ENCODE assay signal across 8 cellular contexts in the genomic region with DNA sequence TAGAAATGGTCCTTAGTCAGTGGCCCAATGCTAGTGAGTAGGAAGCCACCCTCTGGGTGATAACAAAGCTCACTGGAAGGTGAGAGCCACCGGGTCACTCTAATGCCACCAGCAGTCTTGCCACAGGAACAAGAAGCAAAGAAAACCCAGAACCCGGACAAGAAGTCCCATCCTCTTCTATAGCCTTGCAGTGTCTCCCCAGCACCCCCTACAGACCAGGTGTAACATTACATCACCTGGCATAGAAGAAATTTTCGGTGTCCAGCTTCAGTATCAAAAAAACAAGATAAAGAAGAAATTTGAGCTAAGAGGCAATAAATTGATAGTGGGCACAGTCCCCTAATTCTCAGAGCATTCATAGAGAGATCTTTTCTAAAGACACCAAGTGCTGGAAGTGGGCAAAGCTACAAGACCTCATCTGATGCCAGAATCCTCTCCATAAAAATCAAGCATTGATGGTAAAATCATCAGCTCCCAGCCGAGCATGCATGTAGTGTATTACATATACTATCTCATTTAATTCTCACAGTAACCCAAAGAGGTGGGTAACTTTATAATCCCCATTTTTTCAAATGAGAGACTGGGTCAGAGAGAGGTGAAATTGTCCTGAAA.
DNase-seq lines count a peak whose midpoint lies in the region; ATAC-seq and TF ChIP-seq lines count a peak whose summit lies in the region.

No MANE protein-coding gene starts in this region.

- H3K4me2 ChIP-seq in SK-N-SH (no peak overlapping the region), mammary epithelial cell (ENCODE audit: insufficient read depth, low read depth, low read length) (no peak overlapping the region)

- H3K4me1 Mint-ChIP-seq in osteocyte (ENCODE audit: unreplicated experiment): no peaks in the 10 kb centered on the region

- H3K36me3 Mint-ChIP-seq in osteocyte (ENCODE audit: unreplicated experiment): no peaks in the 10 kb centered on the region

- H3K4me1 ChIP-seq in SK-N-SH (ENCODE audit: control insufficient read depth in 1 of 2, insufficient read depth in 2 of 2, low read depth in 1 of 2, low read length in 1 of 2): no peaks in the 10 kb centered on the region
- H3K4me1 ChIP-seq in mammary epithelial cell (ENCODE audit: insufficient read depth, low read length): no peaks in the 10 kb centered on the region

- dilution Hi-C loops in mammary epithelial cell (cut with HindIII; ENCODE audit: low sequenced_read_pairs): no loop called here

- H3K4me3 ChIP-seq in SK-N-SH (ENCODE audit: low read depth in 2 of 2, low read length in 1 of 2): no peak overlapping the region
- H3K4me3 ChIP-seq in mammary epithelial cell (replicated peaks in 1 of 3; ENCODE audit: insufficient read depth in 1 of 3, low read depth in 2 of 3, low read length in 3 of 3): no peak overlapping the region

- H4K20me1 ChIP-seq in SK-N-SH (ENCODE audit: insufficient read depth): no peaks in the 10 kb centered on the region
- H4K20me1 ChIP-seq in mammary epithelial cell (ENCODE audit: insufficient read depth, low read length): no peaks in the 10 kb centered on the region

- H3K27ac ChIP-seq in SK-N-SH (ENCODE audit: low read depth in 2 of 2, low read length in 1 of 2) (no peak overlapping the region), mammary epithelial cell (ENCODE audit: insufficient read depth, low read depth, low read length) (no peak overlapping the region)

- no peaks in the 10 kb centered on the region for H3F3A ChIP-seq in SK-N-SH (replicated peaks; ENCODE audit: insufficient read depth)

- H3K27me3 ChIP-seq in SK-N-SH (ENCODE audit: insufficient read depth) (no peaks in the 10 kb centered on the region), mammary epithelial cell (ENCODE audit: insufficient read depth, low read length) (no peaks in the 10 kb centered on the region)

- no peaks in the 10 kb centered on the region for H3K27me3 Mint-ChIP-seq in osteocyte (ENCODE audit: unreplicated experiment)

- in situ Hi-C loops in KBM-7 (cut with MboI; ENCODE audit: low pct_unique_long_range_greater_than_20kb, low sequenced_read_pairs): no loop called here
- in situ Hi-C loops in mammary epithelial cell (cut with MboI; ENCODE audit: low sequenced_read_pairs in 2 of 2): no loop called here

- H3K9me2 ChIP-seq in SK-N-SH: no peaks in the 10 kb centered on the region

- H3K9ac ChIP-seq in SK-N-SH (no peak overlapping the region), mammary epithelial cell (ENCODE audit: insufficient read depth, low read length) (no peak overlapping the region)

- ATAC-seq in SK-N-SH treated with all-trans-retinoic acid at 6 μM for 48 hours: no peak
- ATAC-seq in HG03460 (IDR thresholded peaks at IDR 0.05; ENCODE audit: unreplicated experiment): no peak
- no peak for ATAC-seq in HG03432 (IDR thresholded peaks at IDR 0.05; ENCODE audit: unreplicated experiment)

- 26% methylated on average over 3 of the region's 4 CpGs for WGBS in SK-N-SH (ENCODE audit: low lambda C conversion rate)
- 53% methylated on average over 4 of the region's 4 CpGs for WGBS in mammary epithelial cell (ENCODE audit: low coverage, missing lambda C conversion rate)

- TF ChIP-seq EP300 in SK-N-SH (IDR thresholded peaks at IDR 0.05; ENCODE audit: borderline replicate concordance in 1 of 2, low read depth in 1 of 2, low read length in 1 of 2): no peak

- no peaks in the 10 kb centered on the region for H3K36me3 ChIP-seq in SK-N-SH (replicated peaks in 1 of 2; ENCODE audit: control insufficient read depth in 1 of 2, insufficient read depth in 2 of 2, low read length in 1 of 2)
- no peaks in the 10 kb centered on the region for H3K36me3 ChIP-seq in mammary epithelial cell (ENCODE audit: insufficient read depth, low read length)

- no peaks in the 10 kb centered on the region for H3K9me3 ChIP-seq in SK-N-SH
- no peaks in the 10 kb centered on the region for H3K9me3 ChIP-seq in mammary epithelial cell (replicated peaks; ENCODE audit: insufficient read depth, low read length)

- H3K79me2 ChIP-seq in SK-N-SH (ENCODE audit: insufficient read depth): no peaks in the 10 kb centered on the region
- no peaks in the 10 kb centered on the region for H3K79me2 ChIP-seq in mammary epithelial cell (ENCODE audit: insufficient read depth, low read length)

- DNase-seq in SK-N-SH (no peak), KBM-7 (peak; percentile 18), mammary epithelial cell (peak; percentile 5), osteocyte (ENCODE audit: extremely low spot score, unreplicated experiment) (no peak), mesenteric fat pad (ENCODE audit: low spot score) (no peak)

- POLR2A ChIA-PET in SK-N-SH (lab: Yijun Ruan, JAX): no interaction called here

- no TSS peak for BruUV-seq in mammary epithelial cell (replicated peaks; lab: Mats Ljungman, UMichigan)

- H2AFZ ChIP-seq in SK-N-SH (ENCODE audit: low read depth) (no peak overlapping the region), mammary epithelial cell (ENCODE audit: low read depth, low read length) (no peak overlapping the region)

- TF ChIP-seq CTCF in SK-N-SH (IDR thresholded peaks at IDR 0.05) (peak; percentile 34), mammary epithelial cell (conservative IDR thresholded peaks at IDR 0.05 in 1 of 2, IDR thresholded peaks at IDR 0.05 in 1 of 2; ENCODE audit: extremely low read depth in 1 of 2, insufficient read depth in 1 of 2, low read depth in 1 of 2, low read length in 2 of 2) (peak; percentile 78 to 90), osteocyte (IDR thresholded peaks at IDR 0.05) (peak; percentile 23)

- no peak overlapping the region for H3K4me3 Mint-ChIP-seq in osteocyte (ENCODE audit: unreplicated experiment)

- CTCF ChIA-PET in SK-N-SH (lab: Yijun Ruan, JAX): interaction anchor here (0.6 to 2.0 kb wide), 16 partner anchors 8 to 145 kb away, joined by 3 to 14 read pairs (median 4); no protein-coding TSS in a partner anchor
- CTCF ChIA-PET in mammary epithelial cell (lab: Charles Lee; ENCODE audit: low non-redundant PET): interaction anchor here (0.8 kb wide), 1 partner anchor 469 kb away, joined by 6 read pairs; no protein-coding TSS in a partner anchor

- H3K27ac Mint-ChIP-seq in osteocyte (ENCODE audit: unreplicated experiment): no peak overlapping the region

- peaks cover 3% of the 10 kb centered on the region for H3K9me3 Mint-ChIP-seq in osteocyte (ENCODE audit: unreplicated experiment)

- TF ChIP-seq RAD21 in SK-N-SH (IDR thresholded peaks at IDR 0.05; ENCODE audit: low read length): peak; percentile 60

- intact Hi-C loops in mammary epithelial cell (cut with micrococcal nuclease): no loop called here

TF ChIP-seq in SK-N-SH, 30 proteins besides CTCF, POLR2A, EP300 and RAD21:
- TF ChIP-seq MXI1 (IDR thresholded peaks at IDR 0.05; ENCODE audit: low read depth, low read length) (no peak), NFIC (IDR thresholded peaks at IDR 0.05; ENCODE audit: borderline replicate concordance) (no peak), ELF1 (IDR thresholded peaks at IDR 0.05) (no peak), FOXJ3 (CRISPR knock-in tag; IDR thresholded peaks at IDR 0.05) (no peak)

TF ChIP-seq in SK-N-SH treated with all-trans-retinoic acid at 6 μM for 48 hours, 23 proteins besides CTCF, POLR2A, EP300 and RAD21:
- TF ChIP-seq ZC3H10 (CRISPR knock-in tag; IDR thresholded peaks at IDR 0.05): no peak
- TF ChIP-seq CSDC2 (CRISPR knock-in tag; IDR thresholded peaks at IDR 0.05): no peak
- no peak for TF ChIP-seq BACH2 (CRISPR knock-in tag; IDR thresholded peaks at IDR 0.05; ENCODE audit: borderline replicate concordance)
- TF ChIP-seq SNAI2 (CRISPR knock-in tag; IDR thresholded peaks at IDR 0.05): no peak
- TF ChIP-seq ZNF565 (CRISPR knock-in tag; conservative IDR thresholded peaks at IDR 0.05; ENCODE audit: low read depth): no peak
- no peak for TF ChIP-seq ZNF70 (CRISPR knock-in tag; IDR thresholded peaks at IDR 0.05)
- TF ChIP-seq ZFP3 (CRISPR knock-in tag; IDR thresholded peaks at IDR 0.05): no peak
- TF ChIP-seq ESRRG (CRISPR knock-in tag; IDR thresholded peaks at IDR 0.05): no peak
- TF ChIP-seq, protein P1, sequence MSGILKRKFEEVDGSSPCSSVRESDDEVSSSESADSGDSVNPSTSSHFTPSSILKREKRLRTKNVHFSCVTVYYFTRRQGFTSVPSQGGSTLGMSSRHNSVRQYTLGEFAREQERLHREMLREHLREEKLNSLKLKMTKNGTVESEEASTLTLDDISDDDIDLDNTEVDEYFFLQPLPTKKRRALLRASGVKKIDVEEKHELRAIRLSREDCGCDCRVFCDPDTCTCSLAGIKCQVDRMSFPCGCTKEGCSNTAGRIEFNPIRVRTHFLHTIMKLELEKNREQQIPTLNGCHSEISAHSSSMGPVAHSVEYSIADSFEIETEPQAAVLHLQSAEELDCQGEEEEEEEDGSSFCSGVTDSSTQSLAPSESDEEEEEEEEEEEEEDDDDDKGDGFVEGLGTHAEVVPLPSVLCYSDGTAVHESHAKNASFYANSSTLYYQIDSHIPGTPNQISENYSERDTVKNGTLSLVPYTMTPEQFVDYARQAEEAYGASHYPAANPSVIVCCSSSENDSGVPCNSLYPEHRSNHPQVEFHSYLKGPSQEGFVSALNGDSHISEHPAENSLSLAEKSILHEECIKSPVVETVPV (CRISPR knock-in tag; IDR thresholded peaks at IDR 0.05): no peak
- TF ChIP-seq ISL1 (CRISPR knock-in tag; IDR thresholded peaks at IDR 0.05): no peak
- TF ChIP-seq, protein P2, sequence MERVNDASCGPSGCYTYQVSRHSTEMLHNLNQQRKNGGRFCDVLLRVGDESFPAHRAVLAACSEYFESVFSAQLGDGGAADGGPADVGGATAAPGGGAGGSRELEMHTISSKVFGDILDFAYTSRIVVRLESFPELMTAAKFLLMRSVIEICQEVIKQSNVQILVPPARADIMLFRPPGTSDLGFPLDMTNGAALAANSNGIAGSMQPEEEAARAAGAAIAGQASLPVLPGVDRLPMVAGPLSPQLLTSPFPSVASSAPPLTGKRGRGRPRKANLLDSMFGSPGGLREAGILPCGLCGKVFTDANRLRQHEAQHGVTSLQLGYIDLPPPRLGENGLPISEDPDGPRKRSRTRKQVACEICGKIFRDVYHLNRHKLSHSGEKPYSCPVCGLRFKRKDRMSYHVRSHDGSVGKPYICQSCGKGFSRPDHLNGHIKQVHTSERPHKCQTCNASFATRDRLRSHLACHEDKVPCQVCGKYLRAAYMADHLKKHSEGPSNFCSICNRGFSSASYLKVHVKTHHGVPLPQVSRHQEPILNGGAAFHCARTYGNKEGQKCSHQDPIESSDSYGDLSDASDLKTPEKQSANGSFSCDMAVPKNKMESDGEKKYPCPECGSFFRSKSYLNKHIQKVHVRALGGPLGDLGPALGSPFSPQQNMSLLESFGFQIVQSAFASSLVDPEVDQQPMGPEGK (CRISPR knock-in tag; IDR thresholded peaks at IDR 0.05; ENCODE audit: borderline replicate concordance): no peak
- TF ChIP-seq TCF4 (CRISPR knock-in tag; IDR thresholded peaks at IDR 0.05; ENCODE audit: borderline replicate concordance): no peak
- TF ChIP-seq GLIS3 (CRISPR knock-in tag; IDR thresholded peaks at IDR 0.05): no peak
- TF ChIP-seq RARB (CRISPR knock-in tag; IDR thresholded peaks at IDR 0.05): no peak
- no peak for TF ChIP-seq ZNF8 (CRISPR knock-in tag; IDR thresholded peaks at IDR 0.05)
- TF ChIP-seq ZFP30 (CRISPR knock-in tag; IDR thresholded peaks at IDR 0.05): no peak

Comparison
In these comparisons a context has a peak if more than half of its experiments do, and no peak if none do; other contexts are left out.
1. DNase-seq: peak in KBM-7 (single experiment) and mammary epithelial cell (single experiment); none in SK-N-SH (single experiment), osteocyte (single experiment) and mesenteric fat pad (single experiment).
2. CTCF ChIP-seq: peak in every context shown above with its lines; median percentile 84 in mammary epithelial cell; 34 in SK-N-SH; 23 in osteocyte.